ENCODE assay signal across 31 cellular contexts in the genomic region with DNA sequence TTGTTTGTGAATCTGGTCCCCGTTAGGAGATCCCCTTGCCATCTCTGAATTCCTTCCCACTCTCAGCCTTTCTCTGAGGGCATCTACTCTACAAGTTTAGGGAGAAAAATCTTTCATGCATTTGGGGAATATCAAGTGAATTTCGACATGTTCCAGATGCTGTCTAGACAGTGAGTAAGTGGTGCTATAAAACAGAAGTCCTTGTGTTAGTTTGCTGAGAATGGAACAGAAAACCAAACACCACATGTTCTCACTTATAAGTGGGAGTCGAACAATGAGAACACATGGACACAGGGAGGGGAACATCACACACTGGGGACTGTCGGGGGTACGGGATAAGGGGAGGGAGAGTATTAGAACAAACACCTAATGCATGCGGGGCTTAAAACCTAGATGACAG. TPM values are rescaled to one million over a fixed set of nuclear protein-coding genes. Genes with fewer than 3 reads are reported as not detected.
"Had no signal": no experiment of that assay in that cellular context is flagged by ENCODE, and none has a peak within 500 bp of the region (broad histone marks: within the 10 kb centered on the region; RNA-seq: fewer than 3 reads in every experiment).

No MANE protein-coding gene starts in this region.

- H2AFZ ChIP-seq: hepatocyte had no signal

- H3K27me3 ChIP-seq: gastrocnemius medialis, hepatocyte had no signal

- H3K36me3 ChIP-seq: gastrocnemius medialis, heart left ventricle, lower lobe of right lung, neutrophil, pancreas, suprapubic skin, transverse colon had no signal

- H3K9me3 ChIP-seq: lower lobe of right lung, neutrophil, pancreas, suprapubic skin, transverse colon had no signal

- ATAC-seq: esophagus mucosa; gastrocnemius medialis; left colon; left ventricle myocardium superior; lower lobe of right lung; natural killer cell; pancreas; stimulated activated naive B cell treated with anti-CD40 and anti-IgM and Interleukin-4, amounts not matched to agents 10 μg/mL and 1 μg/mL and 100 μg/mL, for 72 hours had no signal

- H3K79me2 ChIP-seq: hepatocyte had no signal

- H3K4me3 ChIP-seq: dorsolateral prefrontal cortex, gastrocnemius medialis, heart left ventricle, hepatocyte, lower lobe of right lung, pancreas, suprapubic skin, transverse colon had no signal

- H3K4me2 ChIP-seq: hepatocyte had no signal

- DNase-seq: dorsolateral prefrontal cortex; effector CD4-positive, alpha-beta T cell; gastrocnemius medialis; heart left ventricle; islet precursor cell; kidney glomerular epithelial cell; left colon; left ventricle myocardium superior; lower lobe of right lung; natural killer cell; pancreas; retina; small intestine; stimulated activated CD4-positive, alpha-beta T cell treated with anti-CD3 and anti-CD28 coated beads, Interleukin-15, amount 100 ng/mL, for 24 hours; stimulated activated CD4-positive, alpha-beta T cell treated with anti-CD3 and anti-CD28 coated beads, Interleukin-2, amount 100 ng/mL, for 48 hours; stimulated activated naive B cell treated with anti-CD40 and anti-IgM and Interleukin-4, amounts not matched to agents 10 μg/mL and 1 μg/mL and 100 μg/mL, for 72 hours; transverse colon had no signal

- H3K4me1 ChIP-seq: gastrocnemius medialis, heart left ventricle, lower lobe of right lung, pancreas, suprapubic skin, transverse colon had no signal

- H3K27ac ChIP-seq: dorsolateral prefrontal cortex, epithelial cell of prostate, gastrocnemius medialis, heart left ventricle, hepatocyte, lower lobe of right lung, neutrophil, pancreas, suprapubic skin, transverse colon had no signal

RNA-seq across cellular contexts. Expression of gene OR7A10, which starts 5.1 kb away (rescaled TPM):
- total RNA-seq: dorsolateral prefrontal cortex, esophagus mucosa, fibroblast of lung, gastrocnemius medialis, heart left ventricle, hepatocyte, left colon, left ventricle myocardium superior, lower lobe of right lung, mesenteric fat pad, myocyte, natural killer cell, neural crest cell, omental fat pad, pancreas, posterior vena cava, pulmonary artery endothelial cell, suprapubic skin, transverse colon, ureter had no signal
- polyA plus RNA-seq: fibroblast of lung, heart left ventricle, hepatocyte, pancreas, small intestine, thymus had no signal

RNA-seq across cellular contexts. Expression of gene OR7A5, which starts 8.6 kb away (rescaled TPM):
- total RNA-seq: esophagus mucosa, fibroblast of lung, gastrocnemius medialis, heart left ventricle, hepatocyte, left colon, left ventricle myocardium superior, lower lobe of right lung, mesenteric fat pad, natural killer cell, neural crest cell, omental fat pad, pancreas, posterior vena cava, pulmonary artery endothelial cell, transverse colon, ureter had no signal
- polyA plus RNA-seq: fibroblast of lung, heart left ventricle, hepatocyte, pancreas, small intestine had no signal

RNA-seq across cellular contexts. Expression of gene OR7C1, which starts 8.6 kb away (rescaled TPM):
- total RNA-seq: esophagus mucosa, fibroblast of lung, left colon, left ventricle myocardium superior, mesenteric fat pad, natural killer cell, neural crest cell, omental fat pad, posterior vena cava, pulmonary artery endothelial cell, ureter had no signal
- polyA plus RNA-seq: fibroblast of lung, heart left ventricle, pancreas, small intestine had no signal

RNA-seq across cellular contexts. Expression of gene OR7A17, which starts 42.3 kb away (rescaled TPM):
- total RNA-seq: dorsolateral prefrontal cortex, esophagus mucosa, fibroblast of lung, gastrocnemius medialis, heart left ventricle, hepatocyte, left colon, left ventricle myocardium superior, lower lobe of right lung, mesenteric fat pad, myocyte, natural killer cell, neural crest cell, omental fat pad, pancreas, posterior vena cava, pulmonary artery endothelial cell, suprapubic skin, transverse colon, ureter had no signal
- polyA plus RNA-seq: fibroblast of lung, heart left ventricle, hepatocyte, pancreas, small intestine, thymus had no signal
